ENCODE assay signal across 16 cellular contexts in genomic region chr11:130737041-130737830, GRCh38.
A peak's percentile ranks its signal among the peaks of the same experiment; 100 is the strongest.
DNase-seq lines count a peak whose midpoint lies in the region; ATAC-seq and TF ChIP-seq lines count a peak whose summit lies in the region.
"Had no signal": no experiment of that assay in that cellular context is flagged by ENCODE, and none has a peak within 500 bp of the region (broad histone marks: within the 10 kb centered on the region; RNA-seq: fewer than 3 reads in every experiment).

No MANE protein-coding gene starts in this region.

- TF ChIP-seq CTCF in AG04450 (IDR thresholded peaks at IDR 0.05; ENCODE audit: low read depth, low read length) (no peak), IMR-90 (conservative IDR thresholded peaks at IDR 0.05; ENCODE audit: low read depth, low read length) (no peak), cardiac fibroblast (IDR thresholded peaks at IDR 0.05; ENCODE audit: low read depth, low read length) (no peak), natural killer cell (IDR thresholded peaks at IDR 0.05) (no peak), body of pancreas (IDR thresholded peaks at IDR 0.05) (no peak), uterus (IDR thresholded peaks at IDR 0.05) (no peak)

- H3K4me3 Mint-ChIP-seq in natural killer cell = peak overlapping the region; percentile 83
- no peak overlapping the region for H3K4me3 Mint-ChIP-seq in activated T-helper 1 cell treated with anti-CD3 and anti-CD28 coated beads, Interleukin-12 subunit alpha, Interleukin-12 subunit beta, Interleukin-2, Interleukin-4 antibody, amounts not matched to agents 30 ng/mL and 10 ng/mL and 1 ng/mL, durations not matched to agents 14 hours and 24 hours and 36 hours
- H3K4me3 Mint-ChIP-seq: activated naive CD8-positive, alpha-beta T cell treated with anti-CD3 and anti-CD28 coated beads, Interleukin-2, amount 50 U/mL, for 24 hours; memory B cell had no signal

- in situ Hi-C loops in IMR-90 (cut with MboI; ENCODE audit: low sequenced_read_pairs) = no loop called here

- intact Hi-C loops in IMR-90 (cut with micrococcal nuclease) = loop anchor here (5.0 kb wide), 1 partner anchor 90 kb away; no protein-coding TSS in a partner anchor
- intact Hi-C loops in natural killer cell (cut with micrococcal nuclease) = no loop called here
- intact Hi-C loops in activated T-helper 1 cell treated with anti-CD3 and anti-CD28 coated beads, Interleukin-12 subunit alpha, Interleukin-12 subunit beta, Interleukin-2, Interleukin-4 antibody, amounts not matched to agents 30 ng/mL and 10 ng/mL and 1 ng/mL, durations not matched to agents 14 hours and 24 hours and 36 hours (cut with micrococcal nuclease) = no loop called here
- intact Hi-C loops in body of pancreas (cut with DNase I) = no loop called here
- intact Hi-C loops in uterus (cut with DNase I; ENCODE audit: low total_unique reads) = no loop called here

- H3K36me3 ChIP-seq in IMR-90 (ENCODE audit: control insufficient read depth, insufficient read depth, low read length) = no peaks in the 10 kb centered on the region
- H3K36me3 ChIP-seq in body of pancreas (replicated peaks in 1 of 2; ENCODE audit: insufficient read depth in 1 of 2, low read depth in 2 of 2) = no peaks in the 10 kb centered on the region
- no peaks in the 10 kb centered on the region for H3K36me3 ChIP-seq in uterus

- no TSS peak for BruUV-seq in IMR-90 (replicated peaks; lab: Mats Ljungman, UMichigan)

- no peaks in the 10 kb centered on the region for H3K79me1 ChIP-seq in IMR-90 (ENCODE audit: low read depth in 1 of 2, low read length in 2 of 2)

- peaks cover 18% of the 10 kb centered on the region for H3K4me1 ChIP-seq in IMR-90 (ENCODE audit: control insufficient read depth, insufficient read depth, low read length)
- H3K4me1 ChIP-seq in body of pancreas = peaks cover 4% of the 10 kb centered on the region
- H3K4me1 ChIP-seq in uterus = peaks cover 0 to 9% of the 10 kb centered on the region in 2 donors
- H3K4me1 ChIP-seq: parathyroid adenoma had no signal

- CTCF ChIA-PET in AG04450 (lab: Charles Lee) (no interaction called here), IMR-90 (lab: Yijun Ruan, JAX) (no interaction called here)

- H3K27me3 Mint-ChIP-seq in natural killer cell (ENCODE audit: low read depth in 2 of 2) = no peaks in the 10 kb centered on the region
- H3K27me3 Mint-ChIP-seq in activated T-helper 1 cell treated with anti-CD3 and anti-CD28 coated beads, Interleukin-12 subunit alpha, Interleukin-12 subunit beta, Interleukin-2, Interleukin-4 antibody, amounts not matched to agents 30 ng/mL and 10 ng/mL and 1 ng/mL, durations not matched to agents 14 hours and 24 hours and 36 hours (ENCODE audit: insufficient read depth) = no peaks in the 10 kb centered on the region
- H3K27me3 Mint-ChIP-seq: activated naive CD8-positive, alpha-beta T cell treated with anti-CD3 and anti-CD28 coated beads, Interleukin-2, amount 50 U/mL, for 24 hours had no signal

- H3K9ac ChIP-seq in IMR-90 (ENCODE audit: low read depth, low read length) = no peak overlapping the region; the same call in 1 of the 2 replicates
- H3K9ac ChIP-seq: parathyroid adenoma had no signal

- H4K8ac ChIP-seq in IMR-90 (ENCODE audit: low read depth in 2 of 2, low read length in 2 of 2) = peak overlapping the region; percentile 18 to 90

- peak overlapping the region; percentile 85; the same call in 2 of the 3 replicates for H2BK15ac ChIP-seq in IMR-90 (ENCODE audit: low read depth, low read length)

- H3K36me3 Mint-ChIP-seq in natural killer cell = peaks cover 41% of the 10 kb centered on the region
- no peaks in the 10 kb centered on the region for H3K36me3 Mint-ChIP-seq in activated T-helper 1 cell treated with anti-CD3 and anti-CD28 coated beads, Interleukin-12 subunit alpha, Interleukin-12 subunit beta, Interleukin-2, Interleukin-4 antibody, amounts not matched to agents 30 ng/mL and 10 ng/mL and 1 ng/mL, durations not matched to agents 14 hours and 24 hours and 36 hours (ENCODE audit: low read depth)
- H3K36me3 Mint-ChIP-seq: memory B cell had no signal

- H2BK20ac ChIP-seq in IMR-90 (ENCODE audit: low read depth, low read length) = peak overlapping the region; percentile 94

- peak overlapping the region; percentile 95 for H2BK120ac ChIP-seq in IMR-90 (ENCODE audit: low read depth, low read length)

- peaks cover 20 to 46% of the 10 kb centered on the region in 2 donors for H3K4me1 Mint-ChIP-seq in natural killer cell
- peaks cover 16% of the 10 kb centered on the region for H3K4me1 Mint-ChIP-seq in activated T-helper 1 cell treated with anti-CD3 and anti-CD28 coated beads, Interleukin-12 subunit alpha, Interleukin-12 subunit beta, Interleukin-2, Interleukin-4 antibody, amounts not matched to agents 30 ng/mL and 10 ng/mL and 1 ng/mL, durations not matched to agents 14 hours and 24 hours and 36 hours (ENCODE audit: low read depth)
- H3K4me1 Mint-ChIP-seq: memory B cell had no signal

- dilution Hi-C loops in IMR-90 (cut with HindIII; ENCODE audit: low sequenced_read_pairs, unreplicated experiment) = no loop called here

- H3K14ac ChIP-seq in IMR-90 (replicated peaks; ENCODE audit: low read depth, low read length) = peak overlapping the region; percentile 81

- H3K27me3 ChIP-seq in AG04450 (ENCODE audit: control insufficient read depth, insufficient read depth, low read length) (no peaks in the 10 kb centered on the region), IMR-90 (ENCODE audit: control insufficient read depth, insufficient read depth, low read length) (no peaks in the 10 kb centered on the region), body of pancreas (no peaks in the 10 kb centered on the region), uterus (no peaks in the 10 kb centered on the region)
- H3K27me3 ChIP-seq: testis had no signal

- H4K20me1 ChIP-seq in IMR-90 (ENCODE audit: insufficient read depth, low read length) = no peaks in the 10 kb centered on the region

- peak overlapping the region; percentile 82 for H2AK5ac ChIP-seq in IMR-90 (ENCODE audit: low read depth, low read length)

- H4K5ac ChIP-seq in IMR-90 (ENCODE audit: low read depth, low read length) = peak overlapping the region; percentile 90

- H2AFZ ChIP-seq in IMR-90 (replicated peaks; ENCODE audit: low read length, poor library complexity) = peak overlapping the region; percentile 80

- H2BK5ac ChIP-seq in IMR-90 (ENCODE audit: low read depth, low read length, poor library complexity, severe bottlenecking) = peak overlapping the region; percentile 86

- H3K9me3 ChIP-seq in AG04450 (ENCODE audit: control insufficient read depth, insufficient read depth, low read length) (peaks cover 4% of the 10 kb centered on the region; the same call in 1 of the 2 replicates), IMR-90 (ENCODE audit: control insufficient read depth, insufficient read depth, low read length) (peaks cover 4% of the 10 kb centered on the region; the same call in 1 of the 2 replicates), body of pancreas (peaks cover 0 to 18% (median 0%) of the 10 kb centered on the region in 3 donors), uterus (peaks cover 0 to 14% of the 10 kb centered on the region in 2 donors)
- H3K9me3 ChIP-seq: testis had no signal

- no peak for DNase-seq in AG04450 (ENCODE audit: low read depth, low spot score)
- DNase-seq in IMR-90 = no peak
- DNase-seq in cardiac fibroblast (ENCODE audit: low read depth in 2 of 2) = peak; percentile 13 to 31
- no peak for DNase-seq in natural killer cell
- DNase-seq in activated T-helper 1 cell treated with anti-CD3 and anti-CD28 coated beads, Interleukin-12 subunit alpha, Interleukin-12 subunit beta, Interleukin-2, Interleukin-4 antibody, amounts not matched to agents 30 ng/mL and 10 ng/mL and 1 ng/mL, durations not matched to agents 14 hours and 24 hours and 36 hours (ENCODE audit: low spot score) = no peak
- DNase-seq in body of pancreas = no peak
- DNase-seq in uterus = no peak
- DNase-seq: activated naive CD8-positive, alpha-beta T cell treated with anti-CD3 and anti-CD28 coated beads, Interleukin-2, amount 50 U/mL, for 24 hours; NCI-H187; NCI-H510A; OCI-M1 had no signal

- H3K27ac ChIP-seq in AG04450 (ENCODE audit: low read depth, low read length) (peak overlapping the region; percentile 76), IMR-90 (ENCODE audit: insufficient read depth, low read length) (peak overlapping the region; percentile 93), body of pancreas (peak overlapping the region in 2 of 4 donors; percentile 15 to 59), uterus (no peak overlapping the region)
- H3K27ac ChIP-seq: HL-60, parathyroid adenoma, testis had no signal

- TF ChIP-seq RAD21 in IMR-90 (IDR thresholded peaks at IDR 0.05; ENCODE audit: low read length) = no peak

- peak overlapping the region; percentile 92 for H3K4ac ChIP-seq in IMR-90 (ENCODE audit: low read depth, low read length)

- H3K23ac ChIP-seq in IMR-90 (ENCODE audit: low read depth, low read length) = peak overlapping the region; percentile 43

- peak overlapping the region; percentile 96 for H3K18ac ChIP-seq in IMR-90 (ENCODE audit: low read depth, low read length)

- H3K4me3 ChIP-seq in AG04450 (ENCODE audit: low read depth, low read length) (no peak overlapping the region), IMR-90 (ENCODE audit: insufficient read depth, low read depth, low read length) (no peak overlapping the region), cardiac fibroblast (replicated peaks in 1 of 2; ENCODE audit: low read depth in 2 of 2, low read length in 2 of 2) (no peak overlapping the region), body of pancreas (no peak overlapping the region), uterus (no peak overlapping the region)
- H3K4me3 ChIP-seq: testis had no signal

- peak; percentile 5 for ATAC-seq in IMR-90 (ENCODE audit: low read depth)
- peak in 2 of 3 donors; percentile 44 to 59 for ATAC-seq in natural killer cell
- ATAC-seq in HG02798 (IDR thresholded peaks at IDR 0.05; ENCODE audit: poor library complexity, unreplicated experiment) = no peak
- ATAC-seq in body of pancreas = no peak
- ATAC-seq: activated naive CD8-positive, alpha-beta T cell treated with anti-CD3 and anti-CD28 coated beads, Interleukin-2, amount 50 U/mL, for 24 hours had no signal

- H2AK9ac ChIP-seq in IMR-90 (replicated peaks; ENCODE audit: low read depth, low read length, poor library complexity) = no peak overlapping the region

- H4K91ac ChIP-seq in IMR-90 (ENCODE audit: insufficient read depth, low read depth, low read length) = peak overlapping the region; percentile 80

- peaks cover 9% of the 10 kb centered on the region for H3K9me1 ChIP-seq in IMR-90 (ENCODE audit: insufficient read depth, low read length)

- peak overlapping the region; percentile 21 for H3K4me2 ChIP-seq in IMR-90 (ENCODE audit: low read depth, low read length)

- H3K9me3 Mint-ChIP-seq in natural killer cell = peaks cover 11 to 16% of the 10 kb centered on the region in 2 donors
- H3K9me3 Mint-ChIP-seq in activated T-helper 1 cell treated with anti-CD3 and anti-CD28 coated beads, Interleukin-12 subunit alpha, Interleukin-12 subunit beta, Interleukin-2, Interleukin-4 antibody, amounts not matched to agents 30 ng/mL and 10 ng/mL and 1 ng/mL, durations not matched to agents 14 hours and 24 hours and 36 hours = peaks cover 29% of the 10 kb centered on the region

- WGBS in IMR-90 (ENCODE audit: extremely low coverage in 2 of 2, insufficient read length in 1 of 2), 2 experiments = no CpG with 5 or more reads among the region's 5 CpGs
- WGBS in body of pancreas, 2 donors = 69 to 75% methylated on average over 5 of the region's 5 CpGs

- TF ChIP-seq POLR2A in IMR-90 (IDR thresholded peaks at IDR 0.05; ENCODE audit: low read depth, low read length) = no peak
- TF ChIP-seq POLR2A in body of pancreas (IDR thresholded peaks at IDR 0.05) = no peak
- no peak for TF ChIP-seq POLR2A in uterus (IDR thresholded peaks at IDR 0.05)

- peak overlapping the region; percentile 77 for H3K56ac ChIP-seq in IMR-90 (ENCODE audit: extremely low read depth, insufficient read depth, low read length)

- POLR2A ChIA-PET in AG04450 (lab: Yijun Ruan, JAX) = interaction anchor here (1.9 kb wide), 1 partner anchor 18 kb away, joined by 5 read pairs; no protein-coding TSS in a partner anchor
- POLR2A ChIA-PET in IMR-90 (lab: Charles Lee; ENCODE audit: unreplicated experiment) = no interaction called here

- H3K27ac Mint-ChIP-seq in natural killer cell = peak overlapping the region; percentile 6 to 70
- no peak overlapping the region for H3K27ac Mint-ChIP-seq in activated T-helper 1 cell treated with anti-CD3 and anti-CD28 coated beads, Interleukin-12 subunit alpha, Interleukin-12 subunit beta, Interleukin-2, Interleukin-4 antibody, amounts not matched to agents 30 ng/mL and 10 ng/mL and 1 ng/mL, durations not matched to agents 14 hours and 24 hours and 36 hours
- H3K27ac Mint-ChIP-seq: activated naive CD8-positive, alpha-beta T cell treated with anti-CD3 and anti-CD28 coated beads, Interleukin-2, amount 50 U/mL, for 24 hours; memory B cell had no signal

Comparison
In these comparisons a context has a peak if more than half of its experiments do, and no peak if none do; other contexts are left out.
1. DNase-seq: peak in cardiac fibroblast (2 of 2); none in AG04450 (single experiment), IMR-90 (single experiment), natural killer cell (single experiment), activated T-helper 1 cell treated with anti-CD3 and anti-CD28 coated beads, Interleukin-12 subunit alpha, Interleukin-12 subunit beta, Interleukin-2, Interleukin-4 antibody, amounts not matched to agents 30 ng/mL and 10 ng/mL and 1 ng/mL, durations not matched to agents 14 hours and 24 hours and 36 hours (single experiment), body of pancreas (0 of 4) and uterus (0 of 2).
2. H3K27ac ChIP-seq: peak in AG04450 (single experiment) and IMR-90 (single experiment); none in uterus (0 of 2).
3. ATAC-seq: peak in IMR-90 (single experiment) and natural killer cell (2 of 3); none in HG02798 (single experiment) and body of pancreas (single experiment).